Comparison of ENCODE assay signal across 1 cellular context in genomic region chr3:97830627-97831026, GRCh38.
TF ChIP-seq lines count a peak whose summit lies in the region.

No MANE protein-coding gene starts in this region.

TF ChIP-seq in HepG2, 621 proteins besides CTCF, POLR2A, EP300 and RAD21 (continued from another document):
- TF ChIP-seq CCDC6 (CRISPR knock-in tag; IDR thresholded peaks at IDR 0.05) (no peak), ZNF280B (CRISPR knock-in tag; IDR thresholded peaks at IDR 0.05; ENCODE audit: borderline replicate concordance) (no peak), HCFC1 (IDR thresholded peaks at IDR 0.05; ENCODE audit: low read depth, low read length) (no peak), TCF7 (IDR thresholded peaks at IDR 0.05; ENCODE audit: low read depth) (no peak)
- TF ChIP-seq, protein P1, sequence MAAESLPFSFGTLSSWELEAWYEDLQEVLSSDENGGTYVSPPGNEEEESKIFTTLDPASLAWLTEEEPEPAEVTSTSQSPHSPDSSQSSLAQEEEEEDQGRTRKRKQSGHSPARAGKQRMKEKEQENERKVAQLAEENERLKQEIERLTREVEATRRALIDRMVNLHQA (CRISPR knock-in tag; IDR thresholded peaks at IDR 0.05): no peak
- TF ChIP-seq, protein P2, sequence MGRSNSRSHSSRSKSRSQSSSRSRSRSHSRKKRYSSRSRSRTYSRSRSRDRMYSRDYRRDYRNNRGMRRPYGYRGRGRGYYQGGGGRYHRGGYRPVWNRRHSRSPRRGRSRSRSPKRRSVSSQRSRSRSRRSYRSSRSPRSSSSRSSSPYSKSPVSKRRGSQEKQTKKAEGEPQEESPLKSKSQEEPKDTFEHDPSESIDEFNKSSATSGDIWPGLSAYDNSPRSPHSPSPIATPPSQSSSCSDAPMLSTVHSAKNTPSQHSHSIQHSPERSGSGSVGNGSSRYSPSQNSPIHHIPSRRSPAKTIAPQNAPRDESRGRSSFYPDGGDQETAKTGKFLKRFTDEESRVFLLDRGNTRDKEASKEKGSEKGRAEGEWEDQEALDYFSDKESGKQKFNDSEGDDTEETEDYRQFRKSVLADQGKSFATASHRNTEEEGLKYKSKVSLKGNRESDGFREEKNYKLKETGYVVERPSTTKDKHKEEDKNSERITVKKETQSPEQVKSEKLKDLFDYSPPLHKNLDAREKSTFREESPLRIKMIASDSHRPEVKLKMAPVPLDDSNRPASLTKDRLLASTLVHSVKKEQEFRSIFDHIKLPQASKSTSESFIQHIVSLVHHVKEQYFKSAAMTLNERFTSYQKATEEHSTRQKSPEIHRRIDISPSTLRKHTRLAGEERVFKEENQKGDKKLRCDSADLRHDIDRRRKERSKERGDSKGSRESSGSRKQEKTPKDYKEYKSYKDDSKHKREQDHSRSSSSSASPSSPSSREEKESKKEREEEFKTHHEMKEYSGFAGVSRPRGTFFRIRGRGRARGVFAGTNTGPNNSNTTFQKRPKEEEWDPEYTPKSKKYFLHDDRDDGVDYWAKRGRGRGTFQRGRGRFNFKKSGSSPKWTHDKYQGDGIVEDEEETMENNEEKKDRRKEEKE (IDR thresholded peaks at IDR 0.05): no peak
- TF ChIP-seq, protein P3, sequence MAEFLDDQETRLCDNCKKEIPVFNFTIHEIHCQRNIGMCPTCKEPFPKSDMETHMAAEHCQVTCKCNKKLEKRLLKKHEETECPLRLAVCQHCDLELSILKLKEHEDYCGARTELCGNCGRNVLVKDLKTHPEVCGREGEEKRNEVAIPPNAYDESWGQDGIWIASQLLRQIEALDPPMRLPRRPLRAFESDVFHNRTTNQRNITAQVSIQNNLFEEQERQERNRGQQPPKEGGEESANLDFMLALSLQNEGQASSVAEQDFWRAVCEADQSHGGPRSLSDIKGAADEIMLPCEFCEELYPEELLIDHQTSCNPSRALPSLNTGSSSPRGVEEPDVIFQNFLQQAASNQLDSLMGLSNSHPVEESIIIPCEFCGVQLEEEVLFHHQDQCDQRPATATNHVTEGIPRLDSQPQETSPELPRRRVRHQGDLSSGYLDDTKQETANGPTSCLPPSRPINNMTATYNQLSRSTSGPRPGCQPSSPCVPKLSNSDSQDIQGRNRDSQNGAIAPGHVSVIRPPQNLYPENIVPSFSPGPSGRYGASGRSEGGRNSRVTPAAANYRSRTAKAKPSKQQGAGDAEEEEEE (CRISPR knock-in tag; IDR thresholded peaks at IDR 0.05; ENCODE audit: borderline replicate concordance): no peak
